Comparison of ENCODE assay signal across 8 cellular contexts in the genomic region with DNA sequence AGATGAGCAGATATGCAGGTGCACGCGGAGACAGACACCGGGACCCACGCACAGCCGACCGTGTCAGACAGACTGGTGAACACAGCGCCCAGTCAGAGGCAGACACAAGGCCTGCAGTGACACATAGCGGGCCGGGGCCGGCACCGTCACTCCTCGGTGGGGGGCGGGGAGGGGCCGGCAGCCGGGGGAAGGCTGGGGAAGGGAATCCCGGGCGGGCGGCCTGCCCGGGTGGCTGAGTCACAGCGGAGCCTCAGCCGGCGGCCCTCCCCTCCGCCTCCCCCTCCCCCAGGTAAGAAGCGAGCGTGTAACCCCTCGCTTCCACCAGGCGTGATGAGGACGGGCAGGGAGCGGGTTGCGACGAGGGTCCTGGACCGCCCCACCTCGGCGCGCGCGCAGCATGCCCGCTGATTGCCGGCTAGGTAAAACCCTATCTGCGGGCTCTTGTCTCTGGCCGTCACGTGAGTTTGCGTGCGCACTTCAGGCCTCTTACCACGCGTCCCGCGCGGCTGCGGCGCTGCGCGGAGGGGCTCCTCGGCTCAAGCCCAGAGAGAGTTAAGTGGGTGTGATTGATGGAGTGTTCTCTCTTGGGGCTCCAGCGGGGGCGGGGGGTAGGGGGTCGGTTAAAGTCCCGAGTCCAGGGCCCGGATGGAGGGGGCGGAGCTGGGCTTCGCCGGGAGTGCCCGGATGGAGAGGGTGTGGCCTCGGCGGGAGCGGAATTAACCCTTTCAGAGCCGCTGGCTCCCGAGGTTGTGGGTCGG. TPM values are rescaled to one million over a fixed set of nuclear protein-coding genes. Genes with fewer than 3 reads are reported as not detected.
DNase-seq lines count a peak whose midpoint lies in the region; ATAC-seq and TF ChIP-seq lines count a peak whose summit lies in the region.

No MANE protein-coding gene starts in this region.

- ATAC-seq in GM19025 (IDR thresholded peaks at IDR 0.05; ENCODE audit: low read depth, unreplicated experiment) (peak; percentile 14), esophagus mucosa (peak; percentile 64)

- H3K36me3 Mint-ChIP-seq in activated T-cell treated with anti-CD3 and anti-CD28 coated beads, Interleukin-2, amount 50 U/mL, for 24 hours (ENCODE audit: low read depth), result peaks cover 49% of the 10 kb centered on the region

- H3K36me3 ChIP-seq in OCI-LY7 (ENCODE audit: insufficient read depth, low read length) (peaks cover 24% of the 10 kb centered on the region; the same call in 1 of the 2 replicates), muscle layer of duodenum (ENCODE audit: control insufficient read depth in 1 of 2, insufficient read depth in 2 of 2, low read length in 2 of 2) (peaks cover 3 to 45% of the 10 kb centered on the region in 2 donors)

- H3K4me2 ChIP-seq in OCI-LY7 (ENCODE audit: low read length), result peak overlapping the region; percentile 95

- H3K4me3 Mint-ChIP-seq in activated T-cell treated with anti-CD3 and anti-CD28 coated beads, Interleukin-2, amount 50 U/mL, for 24 hours, result peak overlapping the region; percentile 97

- peak overlapping the region; percentile 100 for H3K27ac Mint-ChIP-seq in activated T-cell treated with anti-CD3 and anti-CD28 coated beads, Interleukin-2, amount 50 U/mL, for 24 hours

- DNase-seq in AG09319 (ENCODE audit: extremely low read depth, low read depth) (no peak), HuH-7.5 (ENCODE audit: low spot score) (peak; percentile 80), OCI-LY7 (ENCODE audit: low spot score) (peak; percentile 90)
- DNase-seq in activated T-cell treated with anti-CD3 and anti-CD28 coated beads, Interleukin-2, amount 50 U/mL, for 24 hours, result peak; percentile 93
- DNase-seq in stimulated activated CD8-positive, alpha-beta memory T cell treated with anti-CD3 and anti-CD28 coated beads, Interleukin-7, amount 100 ng/mL, for 4 hours (ENCODE audit: low read depth in 2 of 2), result peak; percentile 93 to 96

- no peaks in the 10 kb centered on the region for H3K9me2 ChIP-seq in OCI-LY7 (ENCODE audit: insufficient read depth, low read length)

- H3K27ac ChIP-seq in OCI-LY7 (ENCODE audit: low read depth, low read length, poor library complexity, severe bottlenecking) (peak overlapping the region; percentile 92), muscle layer of duodenum (ENCODE audit: low read length) (peak overlapping the region; percentile 99)

- no peaks in the 10 kb centered on the region for H3K9me3 Mint-ChIP-seq in activated T-cell treated with anti-CD3 and anti-CD28 coated beads, Interleukin-2, amount 50 U/mL, for 24 hours

- TF ChIP-seq CTCF in AG09319 (IDR thresholded peaks at IDR 0.05; ENCODE audit: low read depth, low read length), result peak; percentile 11
- peak; percentile 42; the same call in 1 of the 2 replicates for TF ChIP-seq CTCF in OCI-LY7 (conservative IDR thresholded peaks at IDR 0.05; ENCODE audit: low read length)

- H3K27me3 ChIP-seq in muscle layer of duodenum (ENCODE audit: low read depth, low read length), result no peaks in the 10 kb centered on the region

- H3K79me2 ChIP-seq in OCI-LY7 (ENCODE audit: insufficient read depth, low read depth, low read length), result peaks cover 55% of the 10 kb centered on the region; the same call in 1 of the 2 replicates

- no TSS peak for BruUV-seq in OCI-LY7 (replicated peaks; lab: Mats Ljungman, UMichigan)

- peaks cover 20% of the 10 kb centered on the region; the same call in 1 of the 2 replicates for H4K20me1 ChIP-seq in OCI-LY7 (ENCODE audit: insufficient read depth, low read length)

- no peaks in the 10 kb centered on the region for H3K27me3 Mint-ChIP-seq in activated T-cell treated with anti-CD3 and anti-CD28 coated beads, Interleukin-2, amount 50 U/mL, for 24 hours

- POLR2A ChIA-PET in OCI-LY7 (lab: Charles Lee), result interaction anchor here (0.6 kb wide), 1 partner anchor 769 kb away, joined by 4 read pairs; no protein-coding TSS in a partner anchor

- no peak overlapping the region for H2AFZ ChIP-seq in OCI-LY7 (ENCODE audit: low read length)

- H3K9me3 ChIP-seq in OCI-LY7 (ENCODE audit: low read length) (no peaks in the 10 kb centered on the region), muscle layer of duodenum (ENCODE audit: control insufficient read depth in 1 of 2, low read length in 2 of 2) (no peaks in the 10 kb centered on the region)

- CTCF ChIA-PET in OCI-LY7 (lab: Charles Lee; ENCODE audit: unreplicated experiment), result no interaction called here

- H3K4me1 Mint-ChIP-seq in activated T-cell treated with anti-CD3 and anti-CD28 coated beads, Interleukin-2, amount 50 U/mL, for 24 hours (ENCODE audit: low read depth), result peaks cover 57% of the 10 kb centered on the region

- intact Hi-C loops in OCI-LY7 (cut with micrococcal nuclease; ENCODE audit: unreplicated experiment), result loop anchor here (5.0 kb wide), 1 partner anchor 360 kb away; a partner anchor contains a TSS

- H3K4me3 ChIP-seq in OCI-LY7 (ENCODE audit: low read depth, low read length, poor library complexity, severe bottlenecking), result peak overlapping the region; percentile 79
- peak overlapping the region; percentile 82 to 89 for H3K4me3 ChIP-seq in muscle layer of duodenum (ENCODE audit: low read depth in 1 of 2, low read length in 2 of 2)

- H3K4me1 ChIP-seq in OCI-LY7 (ENCODE audit: insufficient read depth, low read length, poor library complexity, severe bottlenecking) (peaks cover 48% of the 10 kb centered on the region), muscle layer of duodenum (ENCODE audit: control insufficient read depth in 1 of 2, insufficient read depth in 2 of 2, low read length in 2 of 2) (peaks cover 35 to 50% of the 10 kb centered on the region in 2 donors)

RNA-seq across cellular contexts. Expression of a gene that starts 7.8 kb away (rescaled TPM):
- 4.4 and 10.0 TPM in 2 replicates for total RNA-seq in OCI-LY7 (2014; rRNA removed; shearing (Covaris generic))
- total RNA-seq in OCI-LY7 (2022), result 46.4 and 62.9 TPM in 2 replicates
- total RNA-seq in esophagus mucosa, result 16.7 TPM

RNA-seq across cellular contexts. Expression of a gene that starts 13.1 kb away (rescaled TPM):
- 0.41 TPM in 1 of 2 replicates, not detected in the other for total RNA-seq in OCI-LY7 (2014; rRNA removed; shearing (Covaris generic))
- total RNA-seq in OCI-LY7 (2022), result 3.8 and 4.0 TPM in 2 replicates
- 1.7 TPM for total RNA-seq in esophagus mucosa

RNA-seq across cellular contexts. Expression of a gene that starts 15.6 kb away (rescaled TPM):
- total RNA-seq in OCI-LY7 (2014; rRNA removed; shearing (Covaris generic)), result 168 and 205 TPM in 2 replicates
- total RNA-seq in OCI-LY7 (2022), result 149 and 153 TPM in 2 replicates
- total RNA-seq in esophagus mucosa, result 93.3 TPM

RNA-seq across cellular contexts. Expression of a gene that starts 16.0 kb away (rescaled TPM):
- 16.9 and 18.1 TPM in 2 replicates for total RNA-seq in OCI-LY7 (2014; rRNA removed; shearing (Covaris generic))
- total RNA-seq in OCI-LY7 (2022) (19.3 and 24.8 TPM in 2 replicates), esophagus mucosa (7.6 TPM)

RNA-seq across cellular contexts. Expression of a gene that starts 46.8 kb away (rescaled TPM):
- total RNA-seq in OCI-LY7 (2014; rRNA removed; shearing (Covaris generic)), result 42.5 and 59.6 TPM in 2 replicates
- 124 and 126 TPM in 2 replicates for total RNA-seq in OCI-LY7 (2022)
- 50.7 TPM for total RNA-seq in esophagus mucosa
